8 cellular contexts compared by ENCODE assay signal in the genomic region with DNA sequence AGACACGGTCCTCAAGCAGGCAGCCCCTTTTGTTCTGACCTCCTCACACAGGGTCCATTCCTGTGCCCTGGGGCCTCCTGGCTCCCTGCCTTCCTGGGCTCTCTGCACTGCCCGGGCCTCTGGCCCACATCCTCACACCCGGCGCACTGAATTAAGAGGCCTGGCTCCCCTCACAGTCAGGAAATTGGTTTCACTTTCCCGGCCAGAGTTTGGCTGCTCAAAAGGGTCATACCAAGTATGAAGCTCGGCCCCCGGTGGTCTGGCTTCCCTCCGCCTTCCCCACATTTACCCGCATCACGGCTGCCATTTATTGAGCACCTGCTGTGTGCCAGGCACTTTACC.
DNase-seq lines count a peak whose midpoint lies in the region; ATAC-seq and TF ChIP-seq lines count a peak whose summit lies in the region.

No MANE protein-coding gene starts in this region.

- H3K4me1 ChIP-seq in H9 (ENCODE audit: insufficient read depth, low read length): 0 out of 2 replicates have a peak, but pooled peaks cover 2% of the 10 kb centered on the region
- peaks cover 13 to 25% (median 19%) of the 10 kb centered on the region in 4 donors for H3K4me1 ChIP-seq in liver (ENCODE audit: control insufficient read depth in 4 of 4, insufficient read depth in 4 of 4, low read length in 3 of 4)
- peaks cover 5 to 29% (median 21%) of the 10 kb centered on the region in 6 donors for H3K4me1 ChIP-seq in spleen

- H3K56ac ChIP-seq in H9 (ENCODE audit: insufficient read length, low read depth, low read length): no peak overlapping the region

- no peaks in the 10 kb centered on the region for H3K9me3 Mint-ChIP-seq in H9
- H3K9me3 Mint-ChIP-seq in stimulated activated memory B cell treated with anti-CD40 and anti-IgM and Interleukin-4, amounts not matched to agents 10 μg/mL and 1 μg/mL and 100 μg/mL, for 72 hours: no peaks in the 10 kb centered on the region
- H3K9me3 Mint-ChIP-seq in activated CD8-positive, alpha-beta T cell treated with anti-CD3 and anti-CD28 coated beads, Interleukin-2, amount 10 ng/mL, durations not matched to agents 7 days and 5 days (ENCODE audit: insufficient read depth): no peaks in the 10 kb centered on the region

- peaks cover 0 to 2% (median 0%) of the 10 kb centered on the region in 3 experiments; a peak in 1 of 7 replicates for H3K36me3 Mint-ChIP-seq in H9 (ENCODE audit: insufficient read depth in 1 of 3, low read depth in 3 of 3)
- no peaks in the 10 kb centered on the region for H3K36me3 Mint-ChIP-seq in stimulated activated memory B cell treated with anti-CD40 and anti-IgM and Interleukin-4, amounts not matched to agents 10 μg/mL and 1 μg/mL and 100 μg/mL, for 72 hours
- no peaks in the 10 kb centered on the region for H3K36me3 Mint-ChIP-seq in activated CD8-positive, alpha-beta T cell treated with anti-CD3 and anti-CD28 coated beads, Interleukin-2, amount 10 ng/mL, durations not matched to agents 7 days and 5 days (ENCODE audit: low read depth)

- H2BK15ac ChIP-seq in H9 (ENCODE audit: low read depth, low read length): no peak overlapping the region

- H2AK5ac ChIP-seq in H9 (ENCODE audit: insufficient read length, low read length): no peak overlapping the region

- no peak overlapping the region for H3K18ac ChIP-seq in H9 (ENCODE audit: insufficient read length, low read depth, low read length)

- no CpG with 5 or more reads among the region's 10 CpGs for WGBS in H9 (ENCODE audit: extremely low coverage, insufficient read length, low lambda C conversion rate)
- WGBS in liver: 45% methylated on average over 10 of the region's 10 CpGs
- WGBS in spleen, 5 donors: 40 to 62% (median 43%) methylated on average over 5 to 10 of the region's 10 CpGs

- intact Hi-C loops in spleen (cut with DNase I; ENCODE audit: low total_unique reads): no loop called here

- H2BK5ac ChIP-seq in H9 (ENCODE audit: insufficient read length, low read length): no peak overlapping the region

- no peak overlapping the region for H3K9ac ChIP-seq in H9 (ENCODE audit: extremely low read depth, insufficient read length, low read length)
- H3K9ac ChIP-seq in liver (ENCODE audit: low read depth in 1 of 2, low read length in 2 of 2): no peak overlapping the region

- CTCF ChIA-PET in activated CD8-positive, alpha-beta T cell treated with anti-CD3 and anti-CD28 coated beads, Interleukin-2, amount 10 ng/mL, durations not matched to agents 7 days and 5 days (lab: Charles Lee): no interaction called here

- H3K23me2 ChIP-seq in H9 (ENCODE audit: insufficient read length, low read depth, low read length, poor library complexity, severe bottlenecking): peaks cover 8% of the 10 kb centered on the region

- TF ChIP-seq CTCF in H9 (conservative IDR thresholded peaks at IDR 0.05) (no peak), liver (IDR thresholded peaks at IDR 0.05; ENCODE audit: low read depth, low read length, missing input control) (no peak), spleen (IDR thresholded peaks at IDR 0.05 in 8 of 11, conservative IDR thresholded peaks at IDR 0.05 in 3 of 11) (no peak)

- peak overlapping the region in 1 of 2 experiments; percentile 6; a peak in 2 of 5 replicates for H3K4me3 Mint-ChIP-seq in H9
- no peak overlapping the region for H3K4me3 Mint-ChIP-seq in stimulated activated memory B cell treated with anti-CD40 and anti-IgM and Interleukin-4, amounts not matched to agents 10 μg/mL and 1 μg/mL and 100 μg/mL, for 72 hours
- H3K4me3 Mint-ChIP-seq in activated CD8-positive, alpha-beta T cell treated with anti-CD3 and anti-CD28 coated beads, Interleukin-2, amount 10 ng/mL, durations not matched to agents 7 days and 5 days: no peak overlapping the region

- POLR2A ChIA-PET in activated CD8-positive, alpha-beta T cell treated with anti-CD3 and anti-CD28 coated beads, Interleukin-2, amount 10 ng/mL, durations not matched to agents 7 days and 5 days (lab: Charles Lee): interaction anchor here (0.5 kb wide), 1 partner anchor 18 kb away, joined by 3 read pairs; no protein-coding TSS in a partner anchor

- H3K79me2 ChIP-seq in H9 (ENCODE audit: insufficient read depth, low read length): no peaks in the 10 kb centered on the region

- H4K5ac ChIP-seq in H9 (ENCODE audit: insufficient read length, low read depth, low read length): no peak overlapping the region

- H3K14ac ChIP-seq in H9 (ENCODE audit: insufficient read depth, low read length): no peak overlapping the region

- no peaks in the 10 kb centered on the region for H3K79me1 ChIP-seq in H9 (ENCODE audit: insufficient read depth, low read depth, low read length, poor library complexity, severe bottlenecking)

- H3K23ac ChIP-seq in H9 (ENCODE audit: insufficient read length, low read depth, low read length): no peak overlapping the region

- no peak overlapping the region for H2BK120ac ChIP-seq in H9 (ENCODE audit: low read depth, low read length, poor library complexity, severe bottlenecking)

- H3K36me3 ChIP-seq in liver (ENCODE audit: control insufficient read depth in 4 of 4, insufficient read depth in 3 of 4, low read depth in 1 of 4, low read length in 3 of 4) (no peaks in the 10 kb centered on the region), spleen (no peaks in the 10 kb centered on the region)

- H4K20me1 ChIP-seq in H9 (ENCODE audit: control insufficient read depth, insufficient read depth, insufficient read length): no peaks in the 10 kb centered on the region

- no peak overlapping the region for H3K4me2 ChIP-seq in H9 (ENCODE audit: insufficient read depth, insufficient read length, low read length)

- H3K4ac ChIP-seq in H9 (ENCODE audit: low read depth, low read length): no peak overlapping the region

- H3K4me3 ChIP-seq in liver (ENCODE audit: low read depth in 1 of 3, low read length in 3 of 3) (no peak overlapping the region), spleen (no peak overlapping the region)

- H3K9me3 ChIP-seq in H9 (ENCODE audit: control insufficient read depth, low read depth, low read length) (no peaks in the 10 kb centered on the region), liver (ENCODE audit: control insufficient read depth in 4 of 4, low read length in 3 of 4) (no peaks in the 10 kb centered on the region), spleen (no peaks in the 10 kb centered on the region)

- DNase-seq in H9: no peak
- peak; percentile 48 for DNase-seq in cerebellar cortex (ENCODE audit: low spot score)
- DNase-seq in spleen: no peak
- DNase-seq in activated CD8-positive, alpha-beta T cell treated with anti-CD3 and anti-CD28 coated beads, Interleukin-2, amount 10 ng/mL, durations not matched to agents 7 days and 5 days: no peak

- TF ChIP-seq POLR2A in spleen (IDR thresholded peaks at IDR 0.05): no peak

- H2BK20ac ChIP-seq in H9 (ENCODE audit: low read depth, low read length, poor library complexity, severe bottlenecking): no peak overlapping the region

- peak overlapping the region; percentile 33 to 73 (median 43); a peak in 1 of 7 replicates for H3K27ac Mint-ChIP-seq in H9
- H3K27ac Mint-ChIP-seq in stimulated activated memory B cell treated with anti-CD40 and anti-IgM and Interleukin-4, amounts not matched to agents 10 μg/mL and 1 μg/mL and 100 μg/mL, for 72 hours: no peak overlapping the region
- H3K27ac Mint-ChIP-seq in activated CD8-positive, alpha-beta T cell treated with anti-CD3 and anti-CD28 coated beads, Interleukin-2, amount 10 ng/mL, durations not matched to agents 7 days and 5 days: no peak overlapping the region

- TF ChIP-seq RAD21 in liver (IDR thresholded peaks at IDR 0.05): no peak

- H4K8ac ChIP-seq in H9 (replicated peaks; ENCODE audit: insufficient read length, low read depth, low read length): no peak overlapping the region

- H3K27me3 ChIP-seq in H9 (ENCODE audit: insufficient read depth, low read length) (no peaks in the 10 kb centered on the region), liver (ENCODE audit: control insufficient read depth in 4 of 4, insufficient read depth in 4 of 4, low read length in 3 of 4) (no peaks in the 10 kb centered on the region), spleen (replicated peaks in 1 of 7) (peaks cover 0 to 14% (median 0%) of the 10 kb centered on the region in 7 donors)

- H2BK12ac ChIP-seq in H9 (ENCODE audit: insufficient read length, low read depth, low read length): no peak overlapping the region

- H3K27ac ChIP-seq in H9 (ENCODE audit: insufficient read length, low read depth, low read length) (no peak overlapping the region), liver (ENCODE audit: low read depth in 1 of 2, low read length in 2 of 2) (peak overlapping the region; percentile 85 to 90), spleen (peak overlapping the region in 7 of 8 donors; percentile 77 to 85 (median 78))

- no peak overlapping the region for H4K91ac ChIP-seq in H9 (ENCODE audit: insufficient read length, low read depth, low read length)

- H3K27me3 Mint-ChIP-seq in H9 (ENCODE audit: low read depth): peaks cover 17% of the 10 kb centered on the region
- no peaks in the 10 kb centered on the region for H3K27me3 Mint-ChIP-seq in stimulated activated memory B cell treated with anti-CD40 and anti-IgM and Interleukin-4, amounts not matched to agents 10 μg/mL and 1 μg/mL and 100 μg/mL, for 72 hours
- no peaks in the 10 kb centered on the region for H3K27me3 Mint-ChIP-seq in activated CD8-positive, alpha-beta T cell treated with anti-CD3 and anti-CD28 coated beads, Interleukin-2, amount 10 ng/mL, durations not matched to agents 7 days and 5 days (ENCODE audit: low read depth)

- no peak overlapping the region for H2AFZ ChIP-seq in H9 (ENCODE audit: low read length)

- no peak overlapping the region for H3T11ph ChIP-seq in H9 (ENCODE audit: low read length)

- H3K4me1 Mint-ChIP-seq in H9: peaks cover 33 to 62% of the 10 kb centered on the region in 2 experiments
- H3K4me1 Mint-ChIP-seq in stimulated activated memory B cell treated with anti-CD40 and anti-IgM and Interleukin-4, amounts not matched to agents 10 μg/mL and 1 μg/mL and 100 μg/mL, for 72 hours: peaks cover 26% of the 10 kb centered on the region
- H3K4me1 Mint-ChIP-seq in activated CD8-positive, alpha-beta T cell treated with anti-CD3 and anti-CD28 coated beads, Interleukin-2, amount 10 ng/mL, durations not matched to agents 7 days and 5 days (ENCODE audit: low read depth): peaks cover 15% of the 10 kb centered on the region

- no peak for ATAC-seq in stimulated activated memory B cell treated with anti-CD40 and anti-IgM and Interleukin-4, amounts not matched to agents 10 μg/mL and 1 μg/mL and 100 μg/mL, for 72 hours
- ATAC-seq in HG03139 (IDR thresholded peaks at IDR 0.05; ENCODE audit: unreplicated experiment) (no peak), GM18511 (IDR thresholded peaks at IDR 0.05; ENCODE audit: unreplicated experiment) (no peak)
- ATAC-seq in activated CD8-positive, alpha-beta T cell treated with anti-CD3 and anti-CD28 coated beads, Interleukin-2, amount 10 ng/mL, durations not matched to agents 7 days and 5 days: no peak

TF ChIP-seq in liver, 16 proteins besides CTCF, POLR2A, EP300 and RAD21 (continues in another document):
- no peak for TF ChIP-seq HNF4G (IDR thresholded peaks at IDR 0.05)
- no peak for TF ChIP-seq JUND (IDR thresholded peaks at IDR 0.05)
- TF ChIP-seq ATF3 (IDR thresholded peaks at IDR 0.05): no peak
- no peak for TF ChIP-seq GABPA (IDR thresholded peaks at IDR 0.05 in 1 of 2, conservative IDR thresholded peaks at IDR 0.05 in 1 of 2)

Comparison
In these comparisons a context has a peak if more than half of its experiments do, and no peak if none do; other contexts are left out.
1. H3K27ac Mint-ChIP-seq: peak in H9 (3 of 3); none in stimulated activated memory B cell treated with anti-CD40 and anti-IgM and Interleukin-4, amounts not matched to agents 10 μg/mL and 1 μg/mL and 100 μg/mL, for 72 hours (single experiment) and activated CD8-positive, alpha-beta T cell treated with anti-CD3 and anti-CD28 coated beads, Interleukin-2, amount 10 ng/mL, durations not matched to agents 7 days and 5 days (single experiment).